In the genomic region with DNA sequence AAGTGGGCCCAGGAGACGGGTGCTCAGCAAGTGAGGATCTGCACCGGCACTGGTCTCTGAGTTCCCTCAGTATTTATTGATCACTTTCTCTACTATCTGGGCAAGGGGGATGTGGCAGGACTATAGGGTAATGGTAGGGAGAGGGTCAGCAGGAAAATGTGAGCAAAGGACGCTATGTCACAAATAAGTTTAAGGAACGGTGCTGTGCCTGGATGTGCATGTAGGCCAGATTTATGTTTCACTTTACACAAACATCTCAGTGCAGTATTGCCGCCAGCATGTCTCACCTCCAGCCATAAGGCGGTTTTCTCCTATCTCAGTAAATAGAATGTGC, we compare ENCODE assay signal across 1 cellular context.
TF ChIP-seq lines count a peak whose summit lies in the region.
"Not testable (repeated sequence)": the region's sequence is repeated elsewhere in the genome, so short reads cannot be mapped to it uniquely, and the experiment has no call there.

No MANE protein-coding gene starts in this region.

TF ChIP-seq in K562, 482 proteins besides CTCF, POLR2A, EP300 and RAD21:
- 0 out of 2 replicates have a peak, but pooled peaks have one; percentile 13 for TF ChIP-seq CREB1 (IDR thresholded peaks at IDR 0.05)
- TF ChIP-seq CREB1 (CRISPR knock-in tag; IDR thresholded peaks at IDR 0.05): not testable (repeated sequence)
- peak; percentile 42; the same call in 1 of the 2 replicates for TF ChIP-seq ZNF431 (CRISPR knock-in tag; IDR thresholded peaks at IDR 0.05)
